8 cellular contexts compared by ENCODE assay signal in genomic region chr10:117320050-117320665, GRCh38. TPM values are rescaled to one million over a fixed set of nuclear protein-coding genes. Genes with fewer than 3 reads are reported as not detected.
DNase-seq lines count a peak whose midpoint lies in the region; ATAC-seq and TF ChIP-seq lines count a peak whose summit lies in the region.

No MANE protein-coding gene starts in this region.

- 66 to 92% (median 75%) methylated on average over 1 of the region's 1 CpG for WGBS in spleen, 5 donors

- H3K9me3 ChIP-seq in spleen: no peaks in the 10 kb centered on the region

- H3K36me3 ChIP-seq in spleen: peaks cover 0 to 33% (median 8%) of the 10 kb centered on the region in 6 donors

- POLR2A ChIA-PET in activated CD4-positive, alpha-beta memory T cell treated with anti-CD3 and anti-CD28 coated beads, Interleukin-2, amount 10 ng/mL, durations not matched to agents 7 days and 5 days (lab: Charles Lee): interaction anchor here (0.6 kb wide), 1 partner anchor 104 kb away, joined by 3 read pairs; no protein-coding TSS in a partner anchor

- TF ChIP-seq CTCF in CD14-positive monocyte (IDR thresholded peaks at IDR 0.05) (peak; percentile 70), fibroblast of pulmonary artery (IDR thresholded peaks at IDR 0.05; ENCODE audit: low read length, missing control alignments) (peak; percentile 72), spleen (IDR thresholded peaks at IDR 0.05 in 8 of 11, conservative IDR thresholded peaks at IDR 0.05 in 3 of 11) (peak in 7 of 11 experiments; percentile 25 to 49 (median 43))

- TF ChIP-seq POLR2A in spleen (IDR thresholded peaks at IDR 0.05): no peak

- DNase-seq in CD14-positive monocyte (ENCODE audit: low spot score): no peak
- DNase-seq in RPMI7951 (ENCODE audit: low read depth): peak; percentile 14
- peak; percentile 50 for DNase-seq in fibroblast of pulmonary artery (ENCODE audit: low read depth)
- no peak for DNase-seq in spleen
- no peak for DNase-seq in activated CD4-positive, alpha-beta memory T cell treated with anti-CD3 and anti-CD28 coated beads, Interleukin-2, amount 10 ng/mL, durations not matched to agents 7 days and 5 days

- peak; percentile 69 for ATAC-seq in GM21529 (IDR thresholded peaks at IDR 0.05; ENCODE audit: unreplicated experiment)
- ATAC-seq in GM21447 (IDR thresholded peaks at IDR 0.05; ENCODE audit: unreplicated experiment): no peak
- ATAC-seq in HG03025 (IDR thresholded peaks at IDR 0.05; ENCODE audit: low FRiP score, unreplicated experiment): no peak

- H3K4me1 Mint-ChIP-seq in CD14-positive monocyte: peaks cover 3% of the 10 kb centered on the region
- H3K4me1 Mint-ChIP-seq in activated CD4-positive, alpha-beta memory T cell treated with anti-CD3 and anti-CD28 coated beads, Interleukin-2, amount 10 ng/mL, durations not matched to agents 7 days and 5 days: no peaks in the 10 kb centered on the region

- peaks cover 0 to 16% (median 8%) of the 10 kb centered on the region in 6 donors for H3K4me1 ChIP-seq in spleen

- H3K27ac ChIP-seq in spleen: no peak overlapping the region

- intact Hi-C loops in CD14-positive monocyte (cut with micrococcal nuclease) (loop anchor here (5.0 to 10.0 kb wide), 2 partner anchors 95 to 103 kb away; no protein-coding TSS in a partner anchor), spleen (cut with DNase I; ENCODE audit: low total_unique reads) (no loop called here)

- CTCF ChIA-PET in activated CD4-positive, alpha-beta memory T cell treated with anti-CD3 and anti-CD28 coated beads, Interleukin-2, amount 10 ng/mL, durations not matched to agents 7 days and 5 days (lab: Charles Lee): interaction anchor here (0.6 to 4.0 kb wide), 15 partner anchors 10 to 145 kb away, joined by 3 to 107 read pairs (median 4); no protein-coding TSS in a partner anchor

- no peaks in the 10 kb centered on the region for H3K27me3 ChIP-seq in spleen (replicated peaks in 1 of 7)

- no peaks in the 10 kb centered on the region for H3K9me3 Mint-ChIP-seq in CD14-positive monocyte
- H3K9me3 Mint-ChIP-seq in activated CD4-positive, alpha-beta memory T cell treated with anti-CD3 and anti-CD28 coated beads, Interleukin-2, amount 10 ng/mL, durations not matched to agents 7 days and 5 days: no peaks in the 10 kb centered on the region

- H3K36me3 Mint-ChIP-seq in CD14-positive monocyte: peaks cover 15 to 20% of the 10 kb centered on the region in 2 donors
- H3K36me3 Mint-ChIP-seq in activated CD4-positive, alpha-beta memory T cell treated with anti-CD3 and anti-CD28 coated beads, Interleukin-2, amount 10 ng/mL, durations not matched to agents 7 days and 5 days (ENCODE audit: low read depth): peaks cover 3% of the 10 kb centered on the region

- H3K27me3 Mint-ChIP-seq in CD14-positive monocyte (ENCODE audit: low read depth in 3 of 3): no peaks in the 10 kb centered on the region
- no peaks in the 10 kb centered on the region for H3K27me3 Mint-ChIP-seq in activated CD4-positive, alpha-beta memory T cell treated with anti-CD3 and anti-CD28 coated beads, Interleukin-2, amount 10 ng/mL, durations not matched to agents 7 days and 5 days

- H3K27ac Mint-ChIP-seq in CD14-positive monocyte: no peak overlapping the region
- H3K27ac Mint-ChIP-seq in activated CD4-positive, alpha-beta memory T cell treated with anti-CD3 and anti-CD28 coated beads, Interleukin-2, amount 10 ng/mL, durations not matched to agents 7 days and 5 days: no peak overlapping the region

- no peak overlapping the region for H3K4me3 ChIP-seq in fibroblast of pulmonary artery (replicated peaks; ENCODE audit: low read depth, low read length)
- no peak overlapping the region for H3K4me3 ChIP-seq in spleen

- no peak overlapping the region for H3K4me3 Mint-ChIP-seq in CD14-positive monocyte
- no peak overlapping the region for H3K4me3 Mint-ChIP-seq in activated CD4-positive, alpha-beta memory T cell treated with anti-CD3 and anti-CD28 coated beads, Interleukin-2, amount 10 ng/mL, durations not matched to agents 7 days and 5 days

RNA-seq across cellular contexts. Expression of gene PDZD8, which starts 55.1 kb away (rescaled TPM):
- 1 to 10 TPM; 4.6 to 9.0 TPM for polyA plus RNA-seq in CD14-positive monocyte
- total RNA-seq in RPMI7951 (2014; rRNA removed; shearing (Covaris generic)): 8.5 and 11.9 TPM in 2 replicates
- 100 to 1,000 TPM in 1 of 7 donors, 10 to 100 TPM in 6; 23.4 to 119 (median 27.3) TPM for total RNA-seq in spleen
- polyA plus RNA-seq in spleen: 1 to 10 TPM in 2 of 3 donors, under 1 TPM in 1; 0.91 to 3.5 (median 1.4) TPM
- total RNA-seq in activated CD4-positive, alpha-beta memory T cell treated with anti-CD3 and anti-CD28 coated beads, Interleukin-2, amount 10 ng/mL, durations not matched to agents 7 days and 5 days: 10 to 100 TPM; 12.3 to 12.8 TPM

Comparison
In these comparisons a context has a peak if more than half of its experiments do, and no peak if none do; other contexts are left out.
1. DNase-seq: peak in RPMI7951 (single experiment) and fibroblast of pulmonary artery (single experiment); none in CD14-positive monocyte (single experiment), spleen (single experiment) and activated CD4-positive, alpha-beta memory T cell treated with anti-CD3 and anti-CD28 coated beads, Interleukin-2, amount 10 ng/mL, durations not matched to agents 7 days and 5 days (single experiment).
2. Peak in every context shown above with its lines, with median percentiles within 50 percentile points of each other: CTCF ChIP-seq.